In the genomic region with DNA sequence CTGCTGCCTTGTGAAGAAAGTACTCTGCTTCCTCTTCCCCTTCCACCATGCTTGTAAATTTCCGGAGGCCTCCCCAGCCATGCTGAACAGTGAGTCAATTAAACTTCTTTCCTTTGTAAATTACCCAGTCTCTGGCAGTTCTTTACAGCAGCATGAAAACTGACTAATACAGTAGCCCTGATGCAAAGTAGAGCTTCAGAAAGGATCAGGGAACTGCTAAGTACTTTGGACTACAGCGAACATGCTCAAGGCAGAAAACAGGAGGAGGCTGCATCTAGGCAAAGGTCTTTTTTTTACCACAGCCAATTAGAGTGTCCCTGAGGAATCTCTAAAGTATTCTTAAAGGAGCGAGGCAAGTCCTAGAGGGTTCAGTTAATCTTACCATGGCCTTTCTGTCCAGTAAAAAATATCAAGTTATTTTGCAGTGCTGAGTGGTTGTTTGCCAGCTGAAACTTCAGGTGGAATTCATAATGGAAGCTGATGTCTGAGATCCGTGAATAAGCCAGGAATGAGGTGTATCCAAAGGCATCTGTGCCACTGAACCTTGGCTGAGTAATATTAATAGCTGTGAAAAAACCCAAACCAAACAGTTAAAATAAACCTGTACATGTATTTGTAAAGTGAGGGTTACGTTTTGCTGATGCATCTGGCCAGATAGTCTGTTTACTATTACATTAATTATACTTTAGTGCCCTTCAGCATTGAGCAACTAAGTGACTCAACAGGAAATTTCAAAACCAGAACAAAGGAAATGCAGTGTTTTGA, we compare ENCODE assay signal across 9 cellular contexts.
A peak's percentile ranks its signal among the peaks of the same experiment; 100 is the strongest.
DNase-seq lines count a peak whose midpoint lies in the region; ATAC-seq and TF ChIP-seq lines count a peak whose summit lies in the region.
"Had no signal": no experiment of that assay in that cellular context is flagged by ENCODE, and none has a peak within 500 bp of the region (broad histone marks: within the 10 kb centered on the region; RNA-seq: fewer than 3 reads in every experiment).

No MANE protein-coding gene starts in this region.

- 0 out of 2 replicates have a peak, but pooled peaks cover 4% of the 10 kb centered on the region for H3K4me1 ChIP-seq in Caco-2
- peaks cover 7 to 27% of the 10 kb centered on the region in 2 donors for H3K4me1 ChIP-seq in duodenal mucosa (ENCODE audit: control insufficient read depth in 1 of 2, insufficient read depth in 2 of 2, low read length in 2 of 2)

- peak overlapping the region; percentile 32 for H3K27ac Mint-ChIP-seq in Caco-2 (ENCODE audit: unreplicated experiment)
- peak overlapping the region; percentile 39 to 94 (median 59) for H3K27ac Mint-ChIP-seq in nephron

- H3K9ac ChIP-seq in duodenal mucosa (ENCODE audit: low read depth in 1 of 2, low read length in 2 of 2), result no peak overlapping the region

- no peaks in the 10 kb centered on the region for H3K27me3 Mint-ChIP-seq in Caco-2 (ENCODE audit: insufficient read depth, unreplicated experiment)
- H3K27me3 Mint-ChIP-seq in nephron (ENCODE audit: low read depth), result peaks cover 3% of the 10 kb centered on the region

- peak overlapping the region; percentile 45 for H3K27ac ChIP-seq in duodenal mucosa (ENCODE audit: low read depth, low read length)

- H3K4me3 ChIP-seq in Caco-2 (ENCODE audit: low read depth, low read length) (no peak overlapping the region), duodenal mucosa (ENCODE audit: low read depth in 1 of 2, low read length in 2 of 2) (peak overlapping the region; percentile 38 to 50)

- H3K4me3 Mint-ChIP-seq in Caco-2 (ENCODE audit: unreplicated experiment) (peak overlapping the region; percentile 43), nephron (peak overlapping the region in 1 of 3 experiments; percentile 14)

- H3K9me3 ChIP-seq in Caco-2 (no peaks in the 10 kb centered on the region), duodenal mucosa (ENCODE audit: control insufficient read depth in 1 of 2, low read length in 2 of 2) (no peaks in the 10 kb centered on the region)

- H3K36me3 Mint-ChIP-seq in Caco-2 (ENCODE audit: insufficient read depth, unreplicated experiment) (no peaks in the 10 kb centered on the region), nephron (ENCODE audit: low read depth) (no peaks in the 10 kb centered on the region)

- BruUV-seq in Caco-2 (replicated peaks; lab: Mats Ljungman, UMichigan), result TSS peak; percentile 75

- CTCF ChIA-PET in Caco-2 (lab: Charles Lee), result interaction anchor here (1.2 kb wide), 1 partner anchor 207 kb away, joined by 3 read pairs; no protein-coding TSS in a partner anchor

- DNase-seq in Caco-2 (peak in 1 of 2 experiments; percentile 8), NCI-H82 (lab: John Stamatoyannopoulos, UW) (peak; percentile 42), NK-92 (lab: John Stamatoyannopoulos, UW; ENCODE audit: unreplicated experiment) (no peak), NCI-H2196 treated with DMSO at 0.1 percent for 48 hours (lab: John Stamatoyannopoulos, UW; ENCODE audit: unreplicated experiment) (no peak)
- DNase-seq: activated T-cell treated with anti-CD3 and anti-CD28 coated beads for 4 hours had no signal

- H3K27me3 ChIP-seq in Caco-2 (replicated peaks; ENCODE audit: control insufficient read depth, insufficient read depth, low read length) (no peaks in the 10 kb centered on the region), duodenal mucosa (ENCODE audit: control insufficient read depth in 1 of 2, insufficient read depth in 2 of 2, low read length in 2 of 2) (no peaks in the 10 kb centered on the region)

- H3K36me3 ChIP-seq in Caco-2 (ENCODE audit: control insufficient read depth, insufficient read depth, low read length), result no peaks in the 10 kb centered on the region
- no peaks in the 10 kb centered on the region for H3K36me3 ChIP-seq in duodenal mucosa (ENCODE audit: control insufficient read depth in 1 of 2, insufficient read depth in 2 of 2, low read length in 2 of 2)

- no peaks in the 10 kb centered on the region for H3K4me1 Mint-ChIP-seq in Caco-2 (ENCODE audit: low read depth, unreplicated experiment)
- peaks cover 12% of the 10 kb centered on the region for H3K4me1 Mint-ChIP-seq in nephron

- POLR2A ChIA-PET in Caco-2 (lab: Charles Lee), result no interaction called here

- intact Hi-C loops in Caco-2 (cut with micrococcal nuclease; ENCODE audit: unreplicated experiment), result no loop called here

- no peak for ATAC-seq in GM18858 (IDR thresholded peaks at IDR 0.05; ENCODE audit: unreplicated experiment)
- ATAC-seq in HG03045 (IDR thresholded peaks at IDR 0.05; ENCODE audit: unreplicated experiment), result no peak

- TF ChIP-seq CTCF in Caco-2 (IDR thresholded peaks at IDR 0.05; ENCODE audit: insufficient read depth in 1 of 2, low read depth in 1 of 2, low read length in 1 of 2, severe bottlenecking in 1 of 2, unreplicated experiment in 1 of 2) (no peak), nephron (IDR thresholded peaks at IDR 0.05; ENCODE audit: unreplicated experiment in 3 of 3) (no peak)

- H3K9me3 Mint-ChIP-seq in Caco-2 (ENCODE audit: unreplicated experiment) (no peaks in the 10 kb centered on the region), nephron (no peaks in the 10 kb centered on the region)
